Comparison of ENCODE assay signal across 21 cellular contexts in the genomic region with DNA sequence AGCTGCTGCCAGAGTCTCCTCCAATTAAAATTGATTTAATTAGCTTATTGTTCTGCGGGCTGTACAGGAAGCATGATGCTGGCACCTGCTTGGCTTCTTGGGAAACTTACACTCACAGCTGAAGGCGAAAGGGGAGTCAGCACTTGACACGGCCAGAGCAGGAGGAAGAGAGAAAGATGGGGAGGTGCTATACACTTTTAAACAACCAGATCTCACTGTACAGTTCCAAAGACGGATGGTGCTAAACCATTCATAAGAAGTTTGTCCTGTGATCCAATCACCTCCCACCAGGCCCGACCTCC. TPM values are rescaled to one million over a fixed set of nuclear protein-coding genes. Genes with fewer than 3 reads are reported as not detected.
DNase-seq lines count a peak whose midpoint lies in the region; ATAC-seq, FAIRE-seq and TF ChIP-seq lines count a peak whose summit lies in the region.
"Had no signal": no experiment of that assay in that cellular context is flagged by ENCODE, and none has a peak within 500 bp of the region (broad histone marks: within the 10 kb centered on the region; RNA-seq: fewer than 3 reads in every experiment).

No MANE protein-coding gene starts in this region.

- peaks cover 23% of the 10 kb centered on the region for H3K27me3 Mint-ChIP-seq in Calu3 (ENCODE audit: unreplicated experiment)
- peaks cover 16% of the 10 kb centered on the region for H3K27me3 Mint-ChIP-seq in activated T-cell treated with anti-CD3 and anti-CD28 coated beads, Interleukin-2, amount 50 U/mL, for 72 hours (ENCODE audit: low read depth)

- H3K4me2 ChIP-seq in BLaER1 treated with 17β-estradiol and CSF1 and Interleukin-3, amounts not matched to agents 10 nM and 100 nM, result peak overlapping the region; percentile 75 to 99 (median 91)

- intact Hi-C loops in Calu3 (cut with micrococcal nuclease; ENCODE audit: unreplicated experiment), result no loop called here
- intact Hi-C loops in colonic mucosa (cut with DNase I), result no loop called here
- intact Hi-C loops in gastrocnemius medialis (cut with DNase I; ENCODE audit: low total_unique reads), result no loop called here

- peaks cover 21 to 30% (median 27%) of the 10 kb centered on the region in 10 experiments for H3K4me1 ChIP-seq in BLaER1 treated with 17β-estradiol and CSF1 and Interleukin-3, amounts not matched to agents 10 nM and 100 nM
- H3K4me1 ChIP-seq in colonic mucosa (no peaks in the 10 kb centered on the region), gastrocnemius medialis (peaks cover 4 to 5% of the 10 kb centered on the region in 2 donors)
- H3K4me1 ChIP-seq: foreskin keratinocyte had no signal

- H3K9ac ChIP-seq in BLaER1 treated with 17β-estradiol and CSF1 and Interleukin-3, amounts not matched to agents 10 nM and 100 nM, result peak overlapping the region in 4 of 11 experiments; percentile 52 to 68 (median 65); a peak in 4 of 22 replicates
- peak overlapping the region; percentile 50 to 78 for H3K9ac ChIP-seq in colonic mucosa (ENCODE audit: low read depth in 2 of 2, low read length in 2 of 2)

- H3K27ac Mint-ChIP-seq in Calu3 (ENCODE audit: unreplicated experiment), result no peak overlapping the region
- no peak overlapping the region for H3K27ac Mint-ChIP-seq in activated T-cell treated with anti-CD3 and anti-CD28 coated beads, Interleukin-2, amount 50 U/mL, for 72 hours

- peak overlapping the region; percentile 62 for H3K4me3 Mint-ChIP-seq in Calu3 (ENCODE audit: low read depth, unreplicated experiment)
- H3K4me3 Mint-ChIP-seq in activated T-cell treated with anti-CD3 and anti-CD28 coated beads, Interleukin-2, amount 50 U/mL, for 72 hours, result no peak overlapping the region

- in situ Hi-C loops in gastrocnemius medialis (cut with MboI; ENCODE audit: low sequenced_read_pairs in 4 of 4), result no loop called here

- CTCF ChIA-PET in Calu3 (lab: Charles Lee), result no interaction called here

- H3K9me3 ChIP-seq in BLaER1 treated with 17β-estradiol and CSF1 and Interleukin-3, amounts not matched to agents 10 nM and 100 nM (replicated peaks in 1 of 11), result no peaks in the 10 kb centered on the region
- no peaks in the 10 kb centered on the region for H3K9me3 ChIP-seq in colonic mucosa
- no peaks in the 10 kb centered on the region for H3K9me3 ChIP-seq in gastrocnemius medialis

- no peaks in the 10 kb centered on the region for H4K20me1 ChIP-seq in BLaER1 treated with 17β-estradiol and CSF1 and Interleukin-3, amounts not matched to agents 10 nM and 100 nM

- no peaks in the 10 kb centered on the region for H3K9me3 Mint-ChIP-seq in Calu3 (ENCODE audit: low read depth, unreplicated experiment)
- H3K9me3 Mint-ChIP-seq in activated T-cell treated with anti-CD3 and anti-CD28 coated beads, Interleukin-2, amount 50 U/mL, for 72 hours, result no peaks in the 10 kb centered on the region

- peaks cover 25% of the 10 kb centered on the region for H3K4me1 Mint-ChIP-seq in Calu3 (ENCODE audit: low read depth, unreplicated experiment)
- H3K4me1 Mint-ChIP-seq in activated T-cell treated with anti-CD3 and anti-CD28 coated beads, Interleukin-2, amount 50 U/mL, for 72 hours (ENCODE audit: low read depth), result peaks cover 45% of the 10 kb centered on the region

- H3K36me3 ChIP-seq in BLaER1 treated with 17β-estradiol and CSF1 and Interleukin-3, amounts not matched to agents 10 nM and 100 nM, result no peaks in the 10 kb centered on the region
- H3K36me3 ChIP-seq in colonic mucosa (no peaks in the 10 kb centered on the region), gastrocnemius medialis (no peaks in the 10 kb centered on the region)
- H3K36me3 ChIP-seq: cardiac muscle cell had no signal

- BruUV-seq in Calu3 (replicated peaks; lab: Mats Ljungman, UMichigan), result no TSS peak

- ATAC-seq in activated T-cell treated with anti-CD3 and anti-CD28 coated beads, Interleukin-2, amount 50 U/mL, for 72 hours (replicated peaks in 1 of 2), result no peak
- no peak for ATAC-seq in gastrocnemius medialis
- ATAC-seq: foreskin keratinocyte had no signal

- H3K27ac ChIP-seq in BLaER1 treated with 17β-estradiol and CSF1 and Interleukin-3, amounts not matched to agents 10 nM and 100 nM, result no peak overlapping the region
- H3K27ac ChIP-seq in colonic mucosa, result peak overlapping the region; percentile 56
- H3K27ac ChIP-seq in gastrocnemius medialis, result no peak overlapping the region
- H3K27ac ChIP-seq: cardiac muscle cell, foreskin keratinocyte, PC-9 had no signal

- DNase-seq in Calu3, result no peak
- DNase-seq in NCI-H69 (lab: John Stamatoyannopoulos, UW), result peak; percentile 53
- DNase-seq in colonic mucosa, result no peak
- DNase-seq in activated T-cell treated with anti-CD3 and anti-CD28 coated beads, Interleukin-2, amount 50 U/mL, for 72 hours, result no peak
- DNase-seq in gastrocnemius medialis, result no peak
- DNase-seq in stimulated activated CD4-positive, alpha-beta T cell treated with anti-CD3 and anti-CD28 coated beads, Interleukin-4, amount 100 ng/mL, for 24 hours, result no peak
- no peak for DNase-seq in frontal cortex (ENCODE audit: low spot score in 2 of 2)
- DNase-seq: activated CD4-positive, alpha-beta T cell treated with anti-CD3 and anti-CD28 coated beads, Interleukin-2, amount 50 U/mL, for 48 hours; amygdala; erythroblast; foreskin keratinocyte; kidney glomerular epithelial cell; NCI-H748 treated with DMSO at 0.1 percent for 48 hours; T-helper 1 cell had no signal

- no peak for FAIRE-seq in frontal cortex (lab: Jason Lieb, UNC)

- no peak for TF ChIP-seq POLR2A in gastrocnemius medialis (IDR thresholded peaks at IDR 0.05)

- TF ChIP-seq CTCF in Calu3 (IDR thresholded peaks at IDR 0.05; ENCODE audit: unreplicated experiment), result no peak
- TF ChIP-seq CTCF in colonic mucosa (IDR thresholded peaks at IDR 0.05), result no peak
- TF ChIP-seq CTCF in gastrocnemius medialis (IDR thresholded peaks at IDR 0.05 in 4 of 5, conservative IDR thresholded peaks at IDR 0.05 in 1 of 5), result no peak

- peaks cover 36% of the 10 kb centered on the region for H3K36me3 Mint-ChIP-seq in Calu3 (ENCODE audit: insufficient read depth, unreplicated experiment)
- H3K36me3 Mint-ChIP-seq in activated T-cell treated with anti-CD3 and anti-CD28 coated beads, Interleukin-2, amount 50 U/mL, for 72 hours (ENCODE audit: insufficient read depth in 2 of 2), result no peaks in the 10 kb centered on the region

- peak overlapping the region in 4 of 10 experiments; percentile 48 to 54 (median 52); a peak in 3 of 20 replicates for H3K4me3 ChIP-seq in BLaER1 treated with 17β-estradiol and CSF1 and Interleukin-3, amounts not matched to agents 10 nM and 100 nM
- H3K4me3 ChIP-seq in colonic mucosa (peak overlapping the region; percentile 29), gastrocnemius medialis (no peak overlapping the region)
- H3K4me3 ChIP-seq: cardiac muscle cell, PC-9 had no signal

- no peaks in the 10 kb centered on the region for H3K27me3 ChIP-seq in BLaER1 treated with 17β-estradiol and CSF1 and Interleukin-3, amounts not matched to agents 10 nM and 100 nM
- H3K27me3 ChIP-seq in colonic mucosa, result no peaks in the 10 kb centered on the region
- H3K27me3 ChIP-seq in gastrocnemius medialis, result no peaks in the 10 kb centered on the region

RNA-seq across cellular contexts. Expression of a gene that starts 1.4 kb away (rescaled TPM):
- not detected in 2 replicates for total RNA-seq in Calu3 (2022)
- not detected for total RNA-seq in colonic mucosa
- total RNA-seq in activated T-cell treated with anti-CD3 and anti-CD28 coated beads, Interleukin-2, amount 50 U/mL, for 72 hours, result not detected
- not detected for total RNA-seq in gastrocnemius medialis
- total RNA-seq in frontal cortex, result not detected
- total RNA-seq: cardiac muscle cell, foreskin keratinocyte, myocyte, osteoblast, PC-9, right cardiac atrium, ureter had no signal

RNA-seq across cellular contexts. Expression of a gene that starts 59.3 kb away (rescaled TPM):
- total RNA-seq in Calu3 (2022), result 38.5 and 39.9 TPM in 2 replicates
- 1 to 10 TPM; 2.2 to 5.5 TPM for total RNA-seq in colonic mucosa
- 1 to 10 TPM in 1 of 2 donors, under 1 TPM in 1; 0.70 to 1.4 TPM for total RNA-seq in activated T-cell treated with anti-CD3 and anti-CD28 coated beads, Interleukin-2, amount 50 U/mL, for 72 hours
- 10 to 100 TPM in 3 of 4 donors, 1 to 10 TPM in 1; 9.3 to 25.9 (median 23.7) TPM for total RNA-seq in gastrocnemius medialis
- total RNA-seq in frontal cortex, result 10.6 TPM
